In the genomic region with DNA sequence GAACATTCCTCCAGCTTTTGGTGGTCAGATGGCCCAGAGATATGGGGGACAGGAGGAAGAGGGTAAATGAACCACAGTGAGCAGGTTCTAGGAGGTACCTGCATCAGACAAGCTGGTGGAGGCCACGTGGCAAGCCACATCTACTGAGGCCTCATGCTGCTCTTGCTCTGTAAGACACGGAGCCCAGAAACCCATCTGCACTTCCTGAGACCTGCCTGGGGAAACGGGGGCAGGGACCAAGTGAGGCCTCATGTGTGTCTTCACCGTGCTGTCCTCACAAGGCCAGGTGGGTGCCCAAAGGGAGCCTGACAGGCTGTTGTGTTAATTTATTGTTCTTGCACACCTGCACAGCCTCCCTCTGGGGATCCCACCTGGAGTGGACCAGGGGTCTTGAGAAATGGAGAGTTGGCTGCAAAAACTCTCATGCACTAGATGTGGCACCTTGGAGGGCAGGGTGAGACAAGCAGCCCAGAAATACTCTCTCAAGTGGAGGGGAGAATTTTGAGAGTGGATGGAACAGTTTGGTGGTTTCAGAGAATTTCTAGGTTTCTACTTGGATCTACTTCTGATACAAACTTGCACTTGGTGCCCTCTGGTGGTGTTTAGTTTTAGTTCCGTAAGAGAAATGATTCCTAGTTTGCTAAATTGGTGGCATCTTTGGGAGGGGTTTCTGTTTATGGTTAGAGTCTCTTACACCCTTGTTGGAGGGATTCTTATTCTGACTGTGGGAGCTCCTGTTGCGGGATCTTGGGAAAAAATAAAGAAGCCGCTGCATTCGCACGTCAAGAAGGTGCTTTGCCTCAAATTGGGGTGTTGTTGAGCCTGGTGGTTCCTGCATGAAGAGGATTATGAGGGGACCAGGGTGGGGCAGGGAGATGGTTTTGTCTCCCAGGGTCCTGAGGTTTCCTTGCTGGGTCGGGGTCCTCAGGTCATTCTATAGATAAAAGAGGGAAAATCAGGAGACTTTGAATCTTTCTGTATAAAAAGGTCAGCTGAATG, we compare ENCODE assay signal across 8 cellular contexts. TPM values are rescaled to one million over a fixed set of nuclear protein-coding genes. Genes with fewer than 3 reads are reported as not detected.
DNase-seq lines count a peak whose midpoint lies in the region; ATAC-seq and TF ChIP-seq lines count a peak whose summit lies in the region.

No MANE protein-coding gene starts in this region.

- no peaks in the 10 kb centered on the region for H3K27me3 ChIP-seq in ascending aorta

- TF ChIP-seq POLR2A in GM18505 (IDR thresholded peaks at IDR 0.05; ENCODE audit: borderline replicate concordance, extremely low read depth, insufficient read depth, insufficient read length): no peak

- H3K4me3 Mint-ChIP-seq in type B pancreatic cell: no peak overlapping the region

- peak; percentile 38 for DNase-seq in Daoy (ENCODE audit: low read depth)
- peak; percentile 11 for DNase-seq in NCI-H128 (lab: John Stamatoyannopoulos, UW; ENCODE audit: unreplicated experiment)
- no peak for DNase-seq in ascending aorta (ENCODE audit: low spot score in 2 of 2)
- peak; percentile 85 for DNase-seq in inferior parietal cortex (ENCODE audit: extremely low spot score)
- DNase-seq in type B pancreatic cell (ENCODE audit: extremely low spot score, unreplicated experiment): no peak
- no peak for DNase-seq in islet precursor cell

- H3K27ac ChIP-seq in 22Rv1: no peak overlapping the region
- no peak overlapping the region for H3K27ac ChIP-seq in ascending aorta

- no peak overlapping the region for H3K4me3 ChIP-seq in ascending aorta

- ATAC-seq in GM18505 (IDR thresholded peaks at IDR 0.05; ENCODE audit: unreplicated experiment): no peak

- peak; percentile 61 for TF ChIP-seq CTCF in 22Rv1 (IDR thresholded peaks at IDR 0.05)
- peak in 2 of 3 experiments; percentile 6 to 35 for TF ChIP-seq CTCF in ascending aorta (IDR thresholded peaks at IDR 0.05)
- TF ChIP-seq CTCF in type B pancreatic cell (conservative IDR thresholded peaks at IDR 0.05): peak; percentile 80

- H3K4me1 Mint-ChIP-seq in type B pancreatic cell (ENCODE audit: unreplicated experiment): no peaks in the 10 kb centered on the region

- H3K27ac Mint-ChIP-seq in type B pancreatic cell: no peak overlapping the region

- no peaks in the 10 kb centered on the region for H3K9me3 ChIP-seq in ascending aorta

- peaks cover 42% of the 10 kb centered on the region for H3K27me3 Mint-ChIP-seq in type B pancreatic cell

- no peaks in the 10 kb centered on the region for H3K9me3 Mint-ChIP-seq in type B pancreatic cell

- intact Hi-C loops in ascending aorta (cut with DNase I): loop anchor here (1.0 to 10.0 kb wide), 2 partner anchors 159 to 238 kb away; no protein-coding TSS in a partner anchor

- no peaks in the 10 kb centered on the region for H3K36me3 Mint-ChIP-seq in type B pancreatic cell

- H3K36me3 ChIP-seq in ascending aorta: no peaks in the 10 kb centered on the region

- no peaks in the 10 kb centered on the region for H3K4me1 ChIP-seq in ascending aorta

RNA-seq across cellular contexts. Expression of a gene that starts 47.5 kb away (rescaled TPM):
- not detected in 2 replicates for total RNA-seq in Daoy (2014; rRNA removed; shearing (Covaris generic))
- total RNA-seq in ascending aorta (not detected), type B pancreatic cell (ENCODE audit: low replicate concordance) (5.7 and 12.7 TPM in 2 replicates)

Comparison
In these comparisons a context has a peak if more than half of its experiments do, and no peak if none do; other contexts are left out.
1. CTCF ChIP-seq: peak in every context shown above with its lines; median percentile 80 in type B pancreatic cell; 61 in 22Rv1; 20 in ascending aorta.
2. DNase-seq: peak in Daoy (single experiment), NCI-H128 (single experiment) and inferior parietal cortex (single experiment); none in ascending aorta (0 of 2), type B pancreatic cell (single experiment) and islet precursor cell (single experiment).